Comparison of ENCODE assay signal across 24 cellular contexts in genomic region chr2:219856602-219857001, GRCh38.
DNase-seq lines count a peak whose midpoint lies in the region; ATAC-seq and TF ChIP-seq lines count a peak whose summit lies in the region.
"Had no signal": no experiment of that assay in that cellular context is flagged by ENCODE, and none has a peak within 500 bp of the region (broad histone marks: within the 10 kb centered on the region; RNA-seq: fewer than 3 reads in every experiment).

No MANE protein-coding gene starts in this region.

- no peaks in the 10 kb centered on the region for H3K9me3 Mint-ChIP-seq in neural crest cell

- WGBS in thyroid gland, 2 donors = 26 to 40% methylated on average over 3 of the region's 3 CpGs

- intact Hi-C loops in thyroid gland (cut with DNase I) (no loop called here), PC-3 (cut with micrococcal nuclease) (no loop called here)

- H3K9ac ChIP-seq in PC-3 (ENCODE audit: low read length) = no peak overlapping the region
- H3K9ac ChIP-seq: BLaER1 treated with 17β-estradiol and CSF1 and Interleukin-3, amounts not matched to agents 10 nM and 100 nM; SK-N-SH had no signal

- no peaks in the 10 kb centered on the region for H3K36me3 ChIP-seq in thyroid gland
- H3K36me3 ChIP-seq in PC-3 (ENCODE audit: low read depth, low read length) = no peaks in the 10 kb centered on the region
- H3K36me3 ChIP-seq: BLaER1 treated with 17β-estradiol and CSF1 and Interleukin-3, amounts not matched to agents 10 nM and 100 nM had no signal

- H3K27me3 ChIP-seq in thyroid gland (no peaks in the 10 kb centered on the region), PC-3 (ENCODE audit: low read length) (peaks cover 25% of the 10 kb centered on the region; the same call in 1 of the 2 replicates)
- H3K27me3 ChIP-seq: BLaER1 treated with 17β-estradiol and CSF1 and Interleukin-3, amounts not matched to agents 10 nM and 100 nM had no signal

- ATAC-seq in GM19395 (IDR thresholded peaks at IDR 0.05; ENCODE audit: unreplicated experiment) (no peak), PC-3 (no peak)
- ATAC-seq: Panc1 had no signal

- TF ChIP-seq POLR2A in thyroid gland (IDR thresholded peaks at IDR 0.05) = no peak

- H3K27ac ChIP-seq in thyroid gland (no peak overlapping the region), PC-3 (ENCODE audit: low read length) (no peak overlapping the region)
- H3K27ac ChIP-seq: 22Rv1; BLaER1 treated with 17β-estradiol and CSF1 and Interleukin-3, amounts not matched to agents 10 nM and 100 nM had no signal

- no peak overlapping the region for H3K4me2 ChIP-seq in PC-3 (ENCODE audit: low read length)
- H3K4me2 ChIP-seq: BLaER1 treated with 17β-estradiol and CSF1 and Interleukin-3, amounts not matched to agents 10 nM and 100 nM; SK-N-SH had no signal

- H3K4me1 Mint-ChIP-seq in neural crest cell = peaks cover 9% of the 10 kb centered on the region
- H3K4me1 Mint-ChIP-seq: CD4-positive, alpha-beta memory T cell had no signal

- DNase-seq in DMS 273 (lab: John Stamatoyannopoulos, UW; ENCODE audit: unreplicated experiment) = peak; percentile 8
- DNase-seq in DMS 273 treated with DMSO at 0.1 percent for 48 hours (lab: John Stamatoyannopoulos, UW) = no peak
- DNase-seq in epithelial cell of esophagus (ENCODE audit: low read depth) = peak; percentile 37
- no peak for DNase-seq in neural crest cell (ENCODE audit: low read depth, low spot score)
- DNase-seq in thyroid gland = peak; percentile 29 to 45
- DNase-seq in PC-3 = no peak
- DNase-seq in UCSD-AML1 (lab: John Stamatoyannopoulos, UW; ENCODE audit: unreplicated experiment) = no peak
- DNase-seq: Caco-2; CD4-positive, alpha-beta memory T cell; DMS153; KBM-7; MM.1S; NCI-H1694; NCI-H2081; NCI-H2171; NCI-H345; NCI-H774; NK-92 treated with Interleukin-12 subunit alpha and Interleukin-12 subunit beta, amount 100 ng/mL, for 24 hours; SIG-M5; SK-N-SH had no signal

- no TSS peak for BruUV-seq in PC-3 (replicated peaks; lab: Mats Ljungman, UMichigan)

- H3K4me1 ChIP-seq in thyroid gland (peaks cover 0 to 7% of the 10 kb centered on the region in 2 donors), PC-3 (ENCODE audit: insufficient read depth, low read length) (peaks cover 16% of the 10 kb centered on the region)
- H3K4me1 ChIP-seq: BLaER1 treated with 17β-estradiol and CSF1 and Interleukin-3, amounts not matched to agents 10 nM and 100 nM; Caco-2 had no signal

- no peaks in the 10 kb centered on the region for H3F3A ChIP-seq in PC-3 (ENCODE audit: low read length, unreplicated experiment)

- no peak overlapping the region for H3K4me3 ChIP-seq in epithelial cell of esophagus (ENCODE audit: low read length)
- no peak overlapping the region for H3K4me3 ChIP-seq in thyroid gland (replicated peaks in 1 of 3)
- H3K4me3 ChIP-seq in PC-3 (ENCODE audit: low read length) = no peak overlapping the region
- H3K4me3 ChIP-seq: BLaER1 treated with 17β-estradiol and CSF1 and Interleukin-3, amounts not matched to agents 10 nM and 100 nM had no signal

- H3K36me3 Mint-ChIP-seq in neural crest cell (ENCODE audit: low read depth) = no peaks in the 10 kb centered on the region
- H3K36me3 Mint-ChIP-seq: CD4-positive, alpha-beta memory T cell had no signal

- POLR2A ChIA-PET in PC-3 (lab: Charles Lee; ENCODE audit: unreplicated experiment) = no interaction called here

- H3K9me3 ChIP-seq in thyroid gland = no peaks in the 10 kb centered on the region
- H3K9me3 ChIP-seq in PC-3 (ENCODE audit: low read length) = no peaks in the 10 kb centered on the region
- H3K9me3 ChIP-seq: BLaER1 treated with 17β-estradiol and CSF1 and Interleukin-3, amounts not matched to agents 10 nM and 100 nM; Caco-2; SK-N-SH had no signal

- TF ChIP-seq CTCF in epithelial cell of esophagus (IDR thresholded peaks at IDR 0.05; ENCODE audit: insufficient read depth, low read depth, low read length, missing control alignments) (no peak), neural crest cell (conservative IDR thresholded peaks at IDR 0.05) (no peak), thyroid gland (IDR thresholded peaks at IDR 0.05) (no peak), PC-3 (conservative IDR thresholded peaks at IDR 0.05; ENCODE audit: low read depth, low read length) (no peak)

- H3K79me2 ChIP-seq in PC-3 (ENCODE audit: low read length) = no peaks in the 10 kb centered on the region

- H3K27me3 Mint-ChIP-seq in neural crest cell (ENCODE audit: low read depth) = peaks cover 3% of the 10 kb centered on the region

- no peaks in the 10 kb centered on the region for H4K20me1 ChIP-seq in PC-3 (ENCODE audit: low read length)
- H4K20me1 ChIP-seq: BLaER1 treated with 17β-estradiol and CSF1 and Interleukin-3, amounts not matched to agents 10 nM and 100 nM had no signal

- no peak overlapping the region for H3K4me3 Mint-ChIP-seq in neural crest cell
- H3K4me3 Mint-ChIP-seq: CD4-positive, alpha-beta memory T cell had no signal

- no peak overlapping the region for H2AFZ ChIP-seq in PC-3 (ENCODE audit: low read length)

- H3K27ac Mint-ChIP-seq in neural crest cell (ENCODE audit: unreplicated experiment) = peak overlapping the region; percentile 46
- H3K27ac Mint-ChIP-seq: CD4-positive, alpha-beta memory T cell had no signal

- H3K9me2 ChIP-seq in PC-3 (replicated peaks; ENCODE audit: low read length) = no peaks in the 10 kb centered on the region
- H3K9me2 ChIP-seq: SK-N-SH had no signal

- CTCF ChIA-PET in PC-3 (lab: Charles Lee) = no interaction called here

Comparison
In these comparisons a context has a peak if more than half of its experiments do, and no peak if none do; other contexts are left out.
1. DNase-seq: peak in DMS 273 (single experiment), epithelial cell of esophagus (single experiment) and thyroid gland (2 of 2); none in DMS 273 treated with DMSO at 0.1 percent for 48 hours (single experiment), neural crest cell (single experiment), PC-3 (single experiment) and UCSD-AML1 (single experiment).